In genomic region chr2:152243723-152244122, GRCh38 we compare ENCODE assay signal across 26 cellular contexts.
DNase-seq lines count a peak whose midpoint lies in the region; ATAC-seq lines count a peak whose summit lies in the region.
"Had no signal": no experiment of that assay in that cellular context is flagged by ENCODE, and none has a peak within 500 bp of the region (broad histone marks: within the 10 kb centered on the region; RNA-seq: fewer than 3 reads in every experiment).

No MANE protein-coding gene starts in this region.

- no peak for ATAC-seq in activated T-cell treated with anti-CD3 and anti-CD28 coated beads, Interleukin-2, amount 50 U/mL, for 4 hours
- ATAC-seq: activated CD4-positive, CD25-positive, alpha-beta regulatory T cell treated with anti-CD3 and anti-CD28 coated beads, Interleukin-2, amount 50 U/mL, for 24 hours; CD8-positive, alpha-beta T cell; gastrocnemius medialis; PC-3 had no signal

- peaks cover 2% of the 10 kb centered on the region for H3K27me3 Mint-ChIP-seq in activated T-cell treated with anti-CD3 and anti-CD28 coated beads, Interleukin-2, amount 50 U/mL, for 4 hours (ENCODE audit: low read depth)

- no peaks in the 10 kb centered on the region for H3K4me1 ChIP-seq in endocrine pancreas (ENCODE audit: control insufficient read depth, insufficient read depth, low read length)
- H3K4me1 ChIP-seq: esophagus squamous epithelium, gastrocnemius medialis had no signal

- no peak overlapping the region for H3K4me3 Mint-ChIP-seq in activated T-cell treated with anti-CD3 and anti-CD28 coated beads, Interleukin-2, amount 50 U/mL, for 4 hours
- H3K4me3 Mint-ChIP-seq: activated CD4-positive, alpha-beta memory T cell treated with anti-CD3 and anti-CD28 coated beads, Interleukin-2, amount 10 ng/mL, durations not matched to agents 7 days and 5 days; activated naive CD8-positive, alpha-beta T cell; CD8-positive, alpha-beta T cell had no signal

- H3K9me3 Mint-ChIP-seq in activated T-cell treated with anti-CD3 and anti-CD28 coated beads, Interleukin-2, amount 50 U/mL, for 4 hours, result peaks cover 17% of the 10 kb centered on the region
- H3K9me3 Mint-ChIP-seq: activated CD4-positive, alpha-beta memory T cell treated with anti-CD3 and anti-CD28 coated beads, Interleukin-2, amount 10 ng/mL, durations not matched to agents 7 days and 5 days had no signal

- no peaks in the 10 kb centered on the region for H3K9me3 ChIP-seq in endocrine pancreas (ENCODE audit: control insufficient read depth, low read length)
- H3K9me3 ChIP-seq: gastrocnemius medialis had no signal

- peak; percentile 16 for DNase-seq in RPMI7951 (ENCODE audit: low read depth)
- DNase-seq in myocyte (ENCODE audit: low read depth), result peak; percentile 15
- DNase-seq in stromal cell of bone marrow (ENCODE audit: low read depth), result peak; percentile 18
- DNase-seq in COLO829 (ENCODE audit: low spot score), result no peak
- DNase-seq in activated T-cell treated with anti-CD3 and anti-CD28 coated beads, Interleukin-2, amount 50 U/mL, for 4 hours, result no peak
- DNase-seq in NCI-H510A (lab: John Stamatoyannopoulos, UW), result no peak
- DNase-seq: activated CD4-positive, alpha-beta memory T cell treated with anti-CD3 and anti-CD28 coated beads, Interleukin-2, amount 10 ng/mL, durations not matched to agents 7 days and 5 days; CD8-positive, alpha-beta T cell; DMS153; effector memory CD4-positive, alpha-beta T cell; esophagus squamous epithelium; gastrocnemius medialis; GM23248; KG1; NCI-H1436; NCI-H2107; PC-3; SIG-M5; stimulated activated CD4-positive, alpha-beta T cell treated with anti-CD3 and anti-CD28 coated beads, Interleukin-12 subunit alpha, Interleukin-12 subunit beta, amount 100 ng/mL, for 4 hours; stimulated activated CD4-positive, alpha-beta T cell treated with anti-CD3 and anti-CD28 coated beads, Interleukin-4, amount 100 ng/mL, for 24 hours; stimulated activated naive CD4-positive, alpha-beta T cell; SW 1271 had no signal

- H3K27me3 ChIP-seq in endocrine pancreas (ENCODE audit: control insufficient read depth, insufficient read depth, low read length), result no peaks in the 10 kb centered on the region
- H3K27me3 ChIP-seq: gastrocnemius medialis had no signal

- no peak overlapping the region for H3K4me3 ChIP-seq in endocrine pancreas (ENCODE audit: control insufficient read depth, insufficient read depth, low read length)
- H3K4me3 ChIP-seq: esophagus squamous epithelium, gastrocnemius medialis, GM23248, thoracic aorta had no signal

- H3K36me3 ChIP-seq in endocrine pancreas (ENCODE audit: control insufficient read depth, insufficient read depth, low read length), result no peaks in the 10 kb centered on the region
- H3K36me3 ChIP-seq: esophagus squamous epithelium, gastrocnemius medialis, thoracic aorta had no signal

- H3K9ac ChIP-seq in endocrine pancreas (ENCODE audit: control insufficient read depth, insufficient read depth, low read length), result peak overlapping the region; percentile 13
- H3K9ac ChIP-seq: GM23248 had no signal

- H3K4me1 Mint-ChIP-seq in activated T-cell treated with anti-CD3 and anti-CD28 coated beads, Interleukin-2, amount 50 U/mL, for 4 hours (ENCODE audit: low read depth), result no peaks in the 10 kb centered on the region

- no peaks in the 10 kb centered on the region for H3K36me3 Mint-ChIP-seq in activated T-cell treated with anti-CD3 and anti-CD28 coated beads, Interleukin-2, amount 50 U/mL, for 4 hours (ENCODE audit: insufficient read depth)
- H3K36me3 Mint-ChIP-seq: activated naive CD8-positive, alpha-beta T cell; CD8-positive, alpha-beta T cell had no signal

Comparison
In these comparisons a context has a peak if more than half of its experiments do, and no peak if none do; other contexts are left out.
1. DNase-seq: peak in RPMI7951 (single experiment), myocyte (single experiment) and stromal cell of bone marrow (single experiment); none in COLO829 (single experiment), activated T-cell treated with anti-CD3 and anti-CD28 coated beads, Interleukin-2, amount 50 U/mL, for 4 hours (single experiment) and NCI-H510A (single experiment).